14 cellular contexts compared by ENCODE assay signal in genomic region chr6:111263837-111264236, GRCh38.
A peak's percentile ranks its signal among the peaks of the same experiment; 100 is the strongest.
DNase-seq lines count a peak whose midpoint lies in the region; ATAC-seq and TF ChIP-seq lines count a peak whose summit lies in the region.
"Had no signal": no experiment of that assay in that cellular context is flagged by ENCODE, and none has a peak within 500 bp of the region (broad histone marks: within the 10 kb centered on the region; RNA-seq: fewer than 3 reads in every experiment).

No MANE protein-coding gene starts in this region.

- TF ChIP-seq POLR2A in breast epithelium (IDR thresholded peaks at IDR 0.05) = no peak

- peaks cover 15% of the 10 kb centered on the region for H3K4me1 Mint-ChIP-seq in MCF 10A (ENCODE audit: insufficient read depth, unreplicated experiment)
- H3K4me1 Mint-ChIP-seq in stimulated activated effector memory CD8-positive, alpha-beta T cell treated with anti-CD3 and anti-CD28 coated beads, Interleukin-12 subunit alpha, Interleukin-12 subunit beta, amount 100 ng/mL, for 72 hours = peaks cover 28% of the 10 kb centered on the region

- H3K9me3 ChIP-seq in breast epithelium (no peaks in the 10 kb centered on the region), right atrium auricular region (no peaks in the 10 kb centered on the region)

- H3K4me1 ChIP-seq in breast epithelium = no peaks in the 10 kb centered on the region
- H3K4me1 ChIP-seq in right atrium auricular region = peaks cover 0 to 13% of the 10 kb centered on the region in 2 donors

- peak; percentile 54 for DNase-seq in MCF 10A (ENCODE audit: unreplicated experiment)
- no peak for DNase-seq in breast epithelium (ENCODE audit: low spot score in 2 of 2)
- DNase-seq in RKO (ENCODE audit: low spot score) = peak; percentile 90
- DNase-seq in epithelial cell of esophagus (ENCODE audit: low read depth) = peak; percentile 67
- DNase-seq in stimulated activated effector memory CD8-positive, alpha-beta T cell treated with anti-CD3 and anti-CD28 coated beads, Interleukin-12 subunit alpha, Interleukin-12 subunit beta, amount 100 ng/mL, for 72 hours (ENCODE audit: low spot score in 2 of 2) = no peak
- DNase-seq in right atrium auricular region (ENCODE audit: low spot score) = no peak
- no peak for DNase-seq in cerebellar cortex (ENCODE audit: low spot score)
- DNase-seq in GOT3 (lab: John Stamatoyannopoulos, UW) = no peak
- DNase-seq: activated CD4-positive, alpha-beta T cell treated with anti-CD3 and anti-CD28 coated beads, Interleukin-2, amount 50 U/mL, for 4 hours; CD4-positive, alpha-beta memory T cell; cerebellar nuclear complex; natural killer cell; NCI-H1417 treated with DMSO at 0.1 percent for 48 hours had no signal

- CTCF ChIA-PET in MCF 10A (lab: Yijun Ruan, JAX) = interaction anchor here (0.5 to 2.2 kb wide), 4 partner anchors 83 to 776 kb away, joined by 3 to 8 read pairs (median 4); no protein-coding TSS in a partner anchor

- H3K36me3 ChIP-seq in breast epithelium (no peaks in the 10 kb centered on the region), right atrium auricular region (peaks cover 13% of the 10 kb centered on the region)

- no peak overlapping the region for H3K4me3 Mint-ChIP-seq in MCF 10A (ENCODE audit: unreplicated experiment)
- H3K4me3 Mint-ChIP-seq in stimulated activated effector memory CD8-positive, alpha-beta T cell treated with anti-CD3 and anti-CD28 coated beads, Interleukin-12 subunit alpha, Interleukin-12 subunit beta, amount 100 ng/mL, for 72 hours = no peak overlapping the region
- H3K4me3 Mint-ChIP-seq: CD4-positive, alpha-beta memory T cell; natural killer cell had no signal

- H3K27ac ChIP-seq in breast epithelium = no peak overlapping the region
- H3K27ac ChIP-seq in right atrium auricular region = peak overlapping the region in 1 of 2 donors; percentile 58

- no peaks in the 10 kb centered on the region for H3K27me3 ChIP-seq in breast epithelium
- H3K27me3 ChIP-seq in right atrium auricular region = no peaks in the 10 kb centered on the region

- ATAC-seq in stimulated activated effector memory CD8-positive, alpha-beta T cell treated with anti-CD3 and anti-CD28 coated beads, Interleukin-12 subunit alpha, Interleukin-12 subunit beta, amount 100 ng/mL, for 72 hours = peak; percentile 55
- ATAC-seq: natural killer cell, Panc1 had no signal

- peak overlapping the region; percentile 52 for H3K27ac Mint-ChIP-seq in MCF 10A (ENCODE audit: low read depth, unreplicated experiment)
- peak overlapping the region; percentile 9 for H3K27ac Mint-ChIP-seq in stimulated activated effector memory CD8-positive, alpha-beta T cell treated with anti-CD3 and anti-CD28 coated beads, Interleukin-12 subunit alpha, Interleukin-12 subunit beta, amount 100 ng/mL, for 72 hours
- H3K27ac Mint-ChIP-seq: natural killer cell had no signal

- H3K27me3 Mint-ChIP-seq in MCF 10A (ENCODE audit: insufficient read depth, unreplicated experiment) = no peaks in the 10 kb centered on the region

- H3K4me3 ChIP-seq in breast epithelium (no peak overlapping the region), epithelial cell of esophagus (ENCODE audit: low read length) (no peak overlapping the region), right atrium auricular region (no peak overlapping the region)

- intact Hi-C loops in MCF 10A (cut with micrococcal nuclease) = no loop called here
- intact Hi-C loops in breast epithelium (cut with DNase I; ENCODE audit: low total_unique reads) = no loop called here

- TF ChIP-seq CTCF in MCF 10A (IDR thresholded peaks at IDR 0.05; ENCODE audit: unreplicated experiment) (no peak), breast epithelium (IDR thresholded peaks at IDR 0.05) (no peak), epithelial cell of esophagus (IDR thresholded peaks at IDR 0.05; ENCODE audit: insufficient read depth, low read depth, low read length, missing control alignments) (no peak), right atrium auricular region (IDR thresholded peaks at IDR 0.05) (no peak)

- BruUV-seq in MCF 10A (replicated peaks; lab: Mats Ljungman, UMichigan) = no TSS peak

- H3K9me3 Mint-ChIP-seq in MCF 10A (ENCODE audit: unreplicated experiment) = no peaks in the 10 kb centered on the region
- H3K9me3 Mint-ChIP-seq in stimulated activated effector memory CD8-positive, alpha-beta T cell treated with anti-CD3 and anti-CD28 coated beads, Interleukin-12 subunit alpha, Interleukin-12 subunit beta, amount 100 ng/mL, for 72 hours = no peaks in the 10 kb centered on the region
- H3K9me3 Mint-ChIP-seq: natural killer cell had no signal

- POLR2A ChIA-PET in MCF 10A (lab: Yijun Ruan, JAX) = interaction anchor here (0.5 kb wide), 1 partner anchor 41 kb away, joined by 4 read pairs; no protein-coding TSS in a partner anchor

- peaks cover 36% of the 10 kb centered on the region for H3K36me3 Mint-ChIP-seq in MCF 10A (ENCODE audit: insufficient read depth, unreplicated experiment)
- peaks cover 75% of the 10 kb centered on the region for H3K36me3 Mint-ChIP-seq in stimulated activated effector memory CD8-positive, alpha-beta T cell treated with anti-CD3 and anti-CD28 coated beads, Interleukin-12 subunit alpha, Interleukin-12 subunit beta, amount 100 ng/mL, for 72 hours

Comparison
In these comparisons a context has a peak if more than half of its experiments do, and no peak if none do; other contexts are left out.
1. DNase-seq: peak in MCF 10A (single experiment), RKO (single experiment) and epithelial cell of esophagus (single experiment); none in breast epithelium (0 of 2), stimulated activated effector memory CD8-positive, alpha-beta T cell treated with anti-CD3 and anti-CD28 coated beads, Interleukin-12 subunit alpha, Interleukin-12 subunit beta, amount 100 ng/mL, for 72 hours (0 of 2), right atrium auricular region (single experiment), cerebellar cortex (single experiment) and GOT3 (single experiment).